ENCODE assay signal across 11 cellular contexts in genomic region chr19:18009412-18010066, GRCh38. TPM values are rescaled to one million over a fixed set of nuclear protein-coding genes. Genes with fewer than 3 reads are reported as not detected.
A peak's percentile ranks its signal among the peaks of the same experiment; 100 is the strongest.
DNase-seq lines count a peak whose midpoint lies in the region; ATAC-seq and TF ChIP-seq lines count a peak whose summit lies in the region.
"Had no signal": no experiment of that assay in that cellular context is flagged by ENCODE, and none has a peak within 500 bp of the region (broad histone marks: within the 10 kb centered on the region; RNA-seq: fewer than 3 reads in every experiment).

No MANE protein-coding gene starts in this region.

- peaks cover 49% of the 10 kb centered on the region for H3K4me1 Mint-ChIP-seq in activated CD4-positive, alpha-beta memory T cell treated with anti-CD3 and anti-CD28 coated beads, Interleukin-2, amount 10 ng/mL, durations not matched to agents 7 days and 5 days
- peaks cover 2% of the 10 kb centered on the region for H3K4me1 Mint-ChIP-seq in endodermal cell

- H3K27me3 Mint-ChIP-seq in activated CD4-positive, alpha-beta memory T cell treated with anti-CD3 and anti-CD28 coated beads, Interleukin-2, amount 10 ng/mL, durations not matched to agents 7 days and 5 days: no peaks in the 10 kb centered on the region
- H3K27me3 Mint-ChIP-seq in endodermal cell (ENCODE audit: insufficient read depth): no peaks in the 10 kb centered on the region

- peak overlapping the region; percentile 66 for H3K4me3 Mint-ChIP-seq in activated CD4-positive, alpha-beta memory T cell treated with anti-CD3 and anti-CD28 coated beads, Interleukin-2, amount 10 ng/mL, durations not matched to agents 7 days and 5 days
- H3K4me3 Mint-ChIP-seq in endodermal cell: no peak overlapping the region

- H3K4me1 ChIP-seq in thoracic aorta (ENCODE audit: control insufficient read depth in 1 of 2, low read depth in 2 of 2) (peaks cover 18 to 43% of the 10 kb centered on the region in 2 donors), PC-9 (replicated peaks; ENCODE audit: insufficient read depth) (peaks cover 7% of the 10 kb centered on the region; the same call in 1 of the 2 replicates), endodermal cell (ENCODE audit: control insufficient read depth, insufficient read depth, low read length) (peaks cover 4% of the 10 kb centered on the region)

- H3K36me3 ChIP-seq in thoracic aorta: peaks cover 46% of the 10 kb centered on the region
- peaks cover 37% of the 10 kb centered on the region for H3K36me3 ChIP-seq in PC-9 (ENCODE audit: low read depth)
- H3K36me3 ChIP-seq in endodermal cell (ENCODE audit: control insufficient read depth, insufficient read depth, low read length): peaks cover 9% of the 10 kb centered on the region

- CTCF ChIA-PET in activated CD4-positive, alpha-beta memory T cell treated with anti-CD3 and anti-CD28 coated beads, Interleukin-2, amount 10 ng/mL, durations not matched to agents 7 days and 5 days (lab: Charles Lee): interaction anchor here (1.9 to 4.2 kb wide), 2 partner anchors 35 to 49 kb away, joined by 8 to 51 read pairs; no protein-coding TSS in a partner anchor
- CTCF ChIA-PET in PC-9 (lab: Charles Lee): no interaction called here

- H3K9me2 ChIP-seq in PC-9 (ENCODE audit: insufficient read depth): no peaks in the 10 kb centered on the region

- H3K4me3 ChIP-seq in thoracic aorta (peak overlapping the region; percentile 76), PC-9 (no peak overlapping the region), endodermal cell (ENCODE audit: low read length) (no peak overlapping the region)

- H4K20me1 ChIP-seq in PC-9 (ENCODE audit: insufficient read depth): peaks cover 32% of the 10 kb centered on the region

- no peaks in the 10 kb centered on the region for H3K9me3 Mint-ChIP-seq in activated CD4-positive, alpha-beta memory T cell treated with anti-CD3 and anti-CD28 coated beads, Interleukin-2, amount 10 ng/mL, durations not matched to agents 7 days and 5 days
- peaks cover 7% of the 10 kb centered on the region for H3K9me3 Mint-ChIP-seq in endodermal cell

- H3F3A ChIP-seq in PC-9 (ENCODE audit: insufficient read depth, low read depth): peaks cover 47% of the 10 kb centered on the region

- H3K27me3 ChIP-seq in thoracic aorta (replicated peaks; ENCODE audit: insufficient read depth) (no peaks in the 10 kb centered on the region), PC-9 (ENCODE audit: insufficient read depth, low read depth) (no peaks in the 10 kb centered on the region), endodermal cell (ENCODE audit: control insufficient read depth, insufficient read depth, low read length, poor library complexity, severe bottlenecking) (no peaks in the 10 kb centered on the region)

- DNase-seq in activated naive CD4-positive, alpha-beta T cell treated with Interleukin-2 at 50 U/mL for 16 hours: peak; percentile 43
- no peak for DNase-seq in activated naive CD4-positive, alpha-beta T cell (lab: John Stamatoyannopoulos, UW)
- DNase-seq in activated CD4-positive, alpha-beta memory T cell treated with anti-CD3 and anti-CD28 coated beads, Interleukin-2, amount 10 ng/mL, durations not matched to agents 7 days and 5 days: no peak
- peak; percentile 64 for DNase-seq in kidney tubule cell (ENCODE audit: low spot score)
- DNase-seq in thoracic aorta (ENCODE audit: low spot score): no peak
- no peak for DNase-seq in PC-9
- no peak for DNase-seq in endodermal cell
- DNase-seq in effector CD4-positive, alpha-beta T cell: no peak
- DNase-seq: NCI-H146, T-helper 9 cell had no signal

- BruUV-seq in PC-9 (replicated peaks; lab: Mats Ljungman, UMichigan): no TSS peak

- no peak overlapping the region for H2AFZ ChIP-seq in PC-9

- ATAC-seq in thoracic aorta (ENCODE audit: insufficient number of reproducible peaks, low FRiP score, low read depth): no peak

- no peak overlapping the region for H3K4me2 ChIP-seq in PC-9

- no peaks in the 10 kb centered on the region for H3K9me3 ChIP-seq in thoracic aorta
- no peaks in the 10 kb centered on the region for H3K9me3 ChIP-seq in PC-9 (ENCODE audit: insufficient read depth, low read depth)
- H3K9me3 ChIP-seq in endodermal cell (ENCODE audit: control insufficient read depth, low read length): no peaks in the 10 kb centered on the region

- no peak overlapping the region for H3K27ac Mint-ChIP-seq in activated CD4-positive, alpha-beta memory T cell treated with anti-CD3 and anti-CD28 coated beads, Interleukin-2, amount 10 ng/mL, durations not matched to agents 7 days and 5 days
- H3K27ac Mint-ChIP-seq in endodermal cell: no peak overlapping the region

- H3K79me2 ChIP-seq in PC-9 (ENCODE audit: low read depth): peaks cover 9% of the 10 kb centered on the region

- H3K27ac ChIP-seq in thoracic aorta (peak overlapping the region in 1 of 2 donors; percentile 89), PC-9 (no peak overlapping the region), endodermal cell (ENCODE audit: low read depth, low read length) (no peak overlapping the region)

- TF ChIP-seq CTCF in thoracic aorta (IDR thresholded peaks at IDR 0.05): no peak
- TF ChIP-seq CTCF in PC-9 (conservative IDR thresholded peaks at IDR 0.05): no peak
- TF ChIP-seq CTCF in endodermal cell (conservative IDR thresholded peaks at IDR 0.05): no peak

- WGBS in endodermal cell (ENCODE audit: insufficient coverage in 1 of 2, insufficient read length in 1 of 2), 2 experiments: 94 to 98% methylated on average over 13 to 37 of the region's 37 CpGs

- POLR2A ChIA-PET in activated CD4-positive, alpha-beta memory T cell treated with anti-CD3 and anti-CD28 coated beads, Interleukin-2, amount 10 ng/mL, durations not matched to agents 7 days and 5 days (lab: Charles Lee): interaction anchor here (0.8 to 1.4 kb wide), 4 partner anchors 8 to 46 kb away, joined by 3 to 4 read pairs (median 4); no protein-coding TSS in a partner anchor
- POLR2A ChIA-PET in PC-9 (lab: Charles Lee; ENCODE audit: unreplicated experiment): interaction anchor here (0.7 kb wide), 1 partner anchor 151 kb away, joined by 4 read pairs; no protein-coding TSS in a partner anchor

- H3K36me3 Mint-ChIP-seq in activated CD4-positive, alpha-beta memory T cell treated with anti-CD3 and anti-CD28 coated beads, Interleukin-2, amount 10 ng/mL, durations not matched to agents 7 days and 5 days (ENCODE audit: low read depth): peaks cover 44% of the 10 kb centered on the region
- peaks cover 21% of the 10 kb centered on the region for H3K36me3 Mint-ChIP-seq in endodermal cell (ENCODE audit: low read depth)

- no peak overlapping the region for H3K9ac ChIP-seq in endodermal cell (ENCODE audit: extremely low read depth, low read length, poor library complexity, severe bottlenecking)

- intact Hi-C loops in PC-9 (cut with micrococcal nuclease; ENCODE audit: unreplicated experiment): loop anchor here (5.0 kb wide), 3 partner anchors 148 to 408 kb away; partner anchors contain the start of genes IFI30 and SSBP4

RNA-seq across cellular contexts. Expression of gene ARRDC2, which starts 1.6 kb away (rescaled TPM):
- 10 to 100 TPM; 60.7 to 62.0 TPM for total RNA-seq in activated CD4-positive, alpha-beta memory T cell treated with anti-CD3 and anti-CD28 coated beads, Interleukin-2, amount 10 ng/mL, durations not matched to agents 7 days and 5 days
- total RNA-seq in thoracic aorta: 100 to 1,000 TPM; 114 to 151 TPM
- 15.5 and 20.6 TPM in 2 replicates for total RNA-seq in PC-9 (2021)
- total RNA-seq in endodermal cell: 1 to 10 TPM; 6.8 to 7.0 TPM
- 3.3 TPM for polyA plus RNA-seq in endodermal cell (2013, experiment 1 of 2)
- polyA plus RNA-seq in endodermal cell (2013, experiment 2 of 2): 2.4 TPM

RNA-seq across cellular contexts. Expression of gene KCNN1, which starts 42.6 kb away (rescaled TPM):
- not detected for total RNA-seq in activated CD4-positive, alpha-beta memory T cell treated with anti-CD3 and anti-CD28 coated beads, Interleukin-2, amount 10 ng/mL, durations not matched to agents 7 days and 5 days
- total RNA-seq in thoracic aorta: under 1 TPM in 1 of 2 donors, not detected in 1; 0.99 TPM
- total RNA-seq in PC-9 (2021): 0.09 TPM in 1 of 2 replicates, not detected in the other
- total RNA-seq in endodermal cell: 1 to 10 TPM; 5.8 to 8.2 TPM
- 13.1 TPM for polyA plus RNA-seq in endodermal cell (2013, experiment 1 of 2)
- 11.3 TPM for polyA plus RNA-seq in endodermal cell (2013, experiment 2 of 2)
- total RNA-seq: bronchial epithelial cell had no signal

Comparison
In these comparisons a context has a peak if more than half of its experiments do, and no peak if none do; other contexts are left out.
1. DNase-seq: peak in activated naive CD4-positive, alpha-beta T cell treated with Interleukin-2 at 50 U/mL for 16 hours (single experiment) and kidney tubule cell (single experiment); none in activated naive CD4-positive, alpha-beta T cell (0 of 4), activated CD4-positive, alpha-beta memory T cell treated with anti-CD3 and anti-CD28 coated beads, Interleukin-2, amount 10 ng/mL, durations not matched to agents 7 days and 5 days (single experiment), thoracic aorta (single experiment), PC-9 (0 of 2), endodermal cell (single experiment) and effector CD4-positive, alpha-beta T cell (single experiment).